Comparison of ENCODE assay signal across 8 cellular contexts in genomic region chr17:68398731-68399637, GRCh38. TPM values are rescaled to one million over a fixed set of nuclear protein-coding genes. Genes with fewer than 3 reads are reported as not detected.
DNase-seq lines count a peak whose midpoint lies in the region; ATAC-seq and TF ChIP-seq lines count a peak whose summit lies in the region.

No MANE protein-coding gene starts in this region.

- in situ Hi-C loops in GM13977 (cut with MboI; ENCODE audit: low pct_unique_long_range_greater_than_20kb, low sequenced_read_pairs, unreplicated experiment): no loop called here

- POLR2A ChIA-PET in BJ (lab: Charles Lee): interaction anchor here (0.5 kb wide), 1 partner anchor 150 kb away, joined by 3 read pairs; no protein-coding TSS in a partner anchor
- POLR2A ChIA-PET in activated CD4-positive, alpha-beta T cell treated with anti-CD3 and anti-CD28 coated beads, Interleukin-2, amount 10 ng/mL, durations not matched to agents 7 days and 5 days (lab: Charles Lee): interaction anchor here (0.6 to 1.4 kb wide), 2 partner anchors 55 to 107 kb away, joined by 3 to 5 read pairs; partner anchors contain the start of gene ARSG

- DNase-seq in BJ (ENCODE audit: low read depth) (no peak), GM13977 (ENCODE audit: low spot score) (peak; percentile 85), NCI-H2227 treated with DMSO at 0.1 percent for 48 hours (lab: John Stamatoyannopoulos, UW) (peak; percentile 14), fibroblast of the conjunctiva (ENCODE audit: low read depth) (peak; percentile 74), osteocyte (ENCODE audit: extremely low spot score, unreplicated experiment) (no peak)
- DNase-seq in activated CD4-positive, alpha-beta T cell treated with anti-CD3 and anti-CD28 coated beads, Interleukin-2, amount 10 ng/mL, durations not matched to agents 7 days and 5 days: peak; percentile 38

- H3K27ac Mint-ChIP-seq in activated CD4-positive, alpha-beta T cell treated with anti-CD3 and anti-CD28 coated beads, Interleukin-2, amount 10 ng/mL, durations not matched to agents 7 days and 5 days: peak overlapping the region; percentile 90
- peak overlapping the region; percentile 67 for H3K27ac Mint-ChIP-seq in osteocyte (ENCODE audit: unreplicated experiment)

- H3K4me3 Mint-ChIP-seq in activated CD4-positive, alpha-beta T cell treated with anti-CD3 and anti-CD28 coated beads, Interleukin-2, amount 10 ng/mL, durations not matched to agents 7 days and 5 days: no peak overlapping the region
- H3K4me3 Mint-ChIP-seq in osteocyte (ENCODE audit: unreplicated experiment): no peak overlapping the region

- no peak overlapping the region for H3K4me3 ChIP-seq in BJ (ENCODE audit: low read depth, low read length)

- CTCF ChIA-PET in BJ (lab: Yijun Ruan, JAX): interaction anchor here (0.6 to 6.0 kb wide), 47 partner anchors 8 to 198 kb away, joined by 3 to 92 read pairs (median 5); partner anchors contain the start of genes AMZ2, PRKAR1A and WIPI1
- CTCF ChIA-PET in activated CD4-positive, alpha-beta T cell treated with anti-CD3 and anti-CD28 coated beads, Interleukin-2, amount 10 ng/mL, durations not matched to agents 7 days and 5 days (lab: Charles Lee): interaction anchor here (0.5 to 4.5 kb wide), 32 partner anchors 8 to 390 kb away, joined by 3 to 25 read pairs (median 4); partner anchors contain the start of genes AMZ2, ARSG, SLC16A6 and WIPI1

- H3K9me3 Mint-ChIP-seq in activated CD4-positive, alpha-beta T cell treated with anti-CD3 and anti-CD28 coated beads, Interleukin-2, amount 10 ng/mL, durations not matched to agents 7 days and 5 days: peaks cover 8% of the 10 kb centered on the region
- H3K9me3 Mint-ChIP-seq in osteocyte (ENCODE audit: unreplicated experiment): no peaks in the 10 kb centered on the region

- H3K36me3 Mint-ChIP-seq in activated CD4-positive, alpha-beta T cell treated with anti-CD3 and anti-CD28 coated beads, Interleukin-2, amount 10 ng/mL, durations not matched to agents 7 days and 5 days (ENCODE audit: low read depth): peaks cover 15% of the 10 kb centered on the region
- no peaks in the 10 kb centered on the region for H3K36me3 Mint-ChIP-seq in osteocyte (ENCODE audit: unreplicated experiment)

- no peaks in the 10 kb centered on the region for H3K27me3 Mint-ChIP-seq in activated CD4-positive, alpha-beta T cell treated with anti-CD3 and anti-CD28 coated beads, Interleukin-2, amount 10 ng/mL, durations not matched to agents 7 days and 5 days
- no peaks in the 10 kb centered on the region for H3K27me3 Mint-ChIP-seq in osteocyte (ENCODE audit: unreplicated experiment)

- ATAC-seq in HG02973 (IDR thresholded peaks at IDR 0.05; ENCODE audit: unreplicated experiment): peak; percentile 66
- no peak for ATAC-seq in HG03025 (IDR thresholded peaks at IDR 0.05; ENCODE audit: low FRiP score, unreplicated experiment)

- H3K36me3 ChIP-seq in BJ (ENCODE audit: control insufficient read depth, insufficient read depth, low read length): no peaks in the 10 kb centered on the region

- no peaks in the 10 kb centered on the region for H3K27me3 ChIP-seq in BJ (ENCODE audit: control insufficient read depth, insufficient read depth, low read length)

- TF ChIP-seq CTCF in BJ (IDR thresholded peaks at IDR 0.05; ENCODE audit: insufficient read depth, low read depth, low read length) (peak; percentile 89), GM13977 (IDR thresholded peaks at IDR 0.05; ENCODE audit: extremely low read depth, insufficient read depth, missing control alignments) (peak; percentile 83), osteocyte (IDR thresholded peaks at IDR 0.05) (peak; percentile 86)

- peaks cover 41% of the 10 kb centered on the region for H3K4me1 Mint-ChIP-seq in activated CD4-positive, alpha-beta T cell treated with anti-CD3 and anti-CD28 coated beads, Interleukin-2, amount 10 ng/mL, durations not matched to agents 7 days and 5 days
- H3K4me1 Mint-ChIP-seq in osteocyte (ENCODE audit: unreplicated experiment): peaks cover 23% of the 10 kb centered on the region

RNA-seq across cellular contexts. Expression of gene WIPI1, which starts 58.3 kb away (rescaled TPM):
- polyA plus RNA-seq in BJ (2011; rRNA removed): 79.1 and 91.6 TPM in 2 replicates
- polyA minus RNA-seq in BJ (2011; rRNA and poly(A)+ RNA removed): 46.4 and 67.2 TPM in 2 replicates
- total RNA-seq in activated CD4-positive, alpha-beta T cell treated with anti-CD3 and anti-CD28 coated beads, Interleukin-2, amount 10 ng/mL, durations not matched to agents 7 days and 5 days: 10 to 100 TPM; 28.2 to 34.4 TPM
- total RNA-seq in osteocyte: 74.5 and 78.1 TPM in 2 replicates

Comparison
In these comparisons a context has a peak if more than half of its experiments do, and no peak if none do; other contexts are left out.
1. DNase-seq: peak in GM13977 (single experiment), NCI-H2227 treated with DMSO at 0.1 percent for 48 hours (single experiment), activated CD4-positive, alpha-beta T cell treated with anti-CD3 and anti-CD28 coated beads, Interleukin-2, amount 10 ng/mL, durations not matched to agents 7 days and 5 days (single experiment) and fibroblast of the conjunctiva (single experiment); none in BJ (single experiment) and osteocyte (single experiment).
2. Peak in every context shown above with its lines, with median percentiles within 50 percentile points of each other: CTCF ChIP-seq.